28 cellular contexts compared by ENCODE assay signal in genomic region chr3:152832046-152832445, GRCh38.
"Had no signal": no experiment of that assay in that cellular context is flagged by ENCODE, and none has a peak within 500 bp of the region (broad histone marks: within the 10 kb centered on the region; RNA-seq: fewer than 3 reads in every experiment).

No MANE protein-coding gene starts in this region.

- H3K4me1 ChIP-seq: adrenal gland, ascending aorta, breast epithelium had no signal

- H3K9me3 ChIP-seq: adrenal gland, ascending aorta, body of pancreas, breast epithelium had no signal

- DNase-seq: activated effector memory CD4-positive, alpha-beta T cell treated with anti-CD3 and anti-CD28 coated beads, Interleukin-2, amount 50 U/mL, for 16 hours; activated effector memory CD4-positive, alpha-beta T cell treated with Interleukin-2 at 50 U/mL for 16 hours; activated gamma-delta T cell; activated gamma-delta T cell treated with Interleukin-2 at 50 U/mL for 16 hours; activated naive CD4-positive, alpha-beta T cell; activated naive CD4-positive, alpha-beta T cell treated with anti-CD3 and anti-CD28 coated beads for 36 hours; activated naive CD4-positive, alpha-beta T cell treated with anti-CD3 and anti-CD28 coated beads, Interleukin-2, amount 10 ng/mL, durations not matched to agents 7 days and 5 days; activated naive CD4-positive, alpha-beta T cell treated with anti-CD3 and anti-CD28 coated beads, Interleukin-2, amount 50 U/mL, for 16 hours; activated naive CD4-positive, alpha-beta T cell treated with Interleukin-2 at 50 U/mL for 16 hours; activated naive CD8-positive, alpha-beta T cell treated with anti-CD3 and anti-CD28 coated beads for 36 hours; activated naive CD8-positive, alpha-beta T cell treated with anti-CD3 and anti-CD28 coated beads, Interleukin-2, amount 10 ng/mL, durations not matched to agents 7 days and 5 days; activated naive CD8-positive, alpha-beta T cell treated with anti-CD3 and anti-CD28 coated beads, Interleukin-2, amount 50 U/mL, for 24 hours; activated T-cell treated with anti-CD3 and anti-CD28 coated beads, Interleukin-2, amount 50 U/mL, for 1 hour; activated T-cell treated with anti-CD3 and anti-CD28 coated beads, Interleukin-2, amount 50 U/mL, for 24 hours; activated T-cell treated with anti-CD3 and anti-CD28 coated beads, Interleukin-2, amount 50 U/mL, for 4 hours; activated T-cell treated with anti-CD3 and anti-CD28 coated beads, Interleukin-2, amount 50 U/mL, for 72 hours; adrenal gland; amniotic stem cell; amygdala; aorta; body of pancreas; brain microvascular endothelial cell; caudate nucleus; central memory CD4-positive, alpha-beta T cell; cerebellar nuclear complex had no signal

- H3K4me3 ChIP-seq: adrenal gland, ascending aorta, body of pancreas, breast epithelium, cardiac muscle cell had no signal

- H3K27ac ChIP-seq: adrenal gland, ascending aorta, body of pancreas, brain microvascular endothelial cell, breast epithelium, cardiac muscle cell had no signal

- H3K27me3 ChIP-seq: ascending aorta, breast epithelium had no signal

- H3K36me3 ChIP-seq: adrenal gland, ascending aorta, brain microvascular endothelial cell, breast epithelium, cardiac muscle cell had no signal
